ENCODE assay signal across 7 cellular contexts in the genomic region with DNA sequence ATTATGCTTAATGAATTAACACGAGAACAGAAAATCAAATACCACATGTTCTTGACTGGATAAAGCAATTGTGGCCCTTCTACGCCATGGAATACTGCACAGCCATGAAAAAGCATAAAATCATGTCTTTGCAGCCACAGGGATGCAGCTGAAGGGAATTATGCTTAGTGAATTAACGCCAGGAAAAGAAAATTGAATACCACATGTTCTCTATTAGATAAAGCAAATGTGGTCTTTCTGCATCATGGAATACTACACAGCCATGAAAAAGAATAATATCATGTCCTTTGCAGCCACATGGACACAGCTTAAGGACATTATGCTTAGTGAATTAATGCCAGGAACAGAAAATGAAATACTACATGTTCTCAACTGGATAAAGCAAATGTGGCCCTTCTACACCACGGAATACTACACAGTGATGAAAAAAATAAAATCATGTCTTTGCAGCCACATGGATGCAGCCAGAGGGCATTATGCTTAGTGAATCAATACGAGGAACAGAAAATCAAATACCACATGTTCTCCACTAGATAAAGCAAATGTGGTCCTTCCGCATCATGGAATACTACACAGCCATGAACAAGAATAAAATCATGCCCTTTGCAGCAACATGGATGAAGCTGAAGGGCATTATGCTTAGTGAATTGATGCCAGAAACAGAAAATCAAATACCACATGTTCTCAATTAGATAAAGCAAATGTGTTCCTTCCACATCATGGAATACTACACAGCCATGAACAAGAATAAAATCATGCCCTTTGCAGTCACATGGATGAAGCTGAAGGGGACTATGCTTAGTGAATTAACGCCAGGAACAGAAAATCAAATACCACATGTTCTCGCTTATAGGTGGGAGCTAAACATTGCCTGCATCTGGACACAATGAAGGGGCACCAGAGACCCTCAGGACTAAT. TPM values are rescaled to one million over a fixed set of nuclear protein-coding genes. Genes with fewer than 3 reads are reported as not detected.
"Had no signal": no experiment of that assay in that cellular context is flagged by ENCODE, and none has a peak within 500 bp of the region (broad histone marks: within the 10 kb centered on the region; RNA-seq: fewer than 3 reads in every experiment).

No MANE protein-coding gene starts in this region.

RNA-seq across cellular contexts. Expression of a gene that starts 37.3 kb away (rescaled TPM):
- total RNA-seq: GM23248, GM23338, H1, H4, H7, H9, HFFc6 had no signal
- polyA plus RNA-seq: GM23248, GM23338, H1 had no signal
